Comparison of ENCODE assay signal across 13 cellular contexts in the genomic region with DNA sequence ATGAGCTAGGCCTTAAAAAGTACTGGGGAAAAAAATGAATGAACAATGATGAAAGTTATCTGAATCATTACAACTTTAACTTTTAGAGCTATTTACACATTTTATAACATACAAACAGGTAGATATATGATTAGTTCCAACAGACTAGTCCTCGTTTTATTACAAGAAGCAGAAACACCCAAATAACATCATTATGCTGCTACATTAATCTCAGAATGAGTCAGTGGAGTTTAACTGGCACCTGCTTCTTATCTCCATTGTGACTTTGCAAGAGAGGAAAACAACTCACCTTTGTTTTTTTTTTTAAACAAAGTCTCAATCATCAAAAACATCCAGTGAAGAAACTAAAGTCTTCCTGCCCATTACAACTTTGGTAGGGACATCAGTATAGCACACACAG. TPM values are rescaled to one million over a fixed set of nuclear protein-coding genes. Genes with fewer than 3 reads are reported as not detected.
DNase-seq lines count a peak whose midpoint lies in the region; ATAC-seq and TF ChIP-seq lines count a peak whose summit lies in the region.
"Had no signal": no experiment of that assay in that cellular context is flagged by ENCODE, and none has a peak within 500 bp of the region (broad histone marks: within the 10 kb centered on the region; RNA-seq: fewer than 3 reads in every experiment).

No MANE protein-coding gene starts in this region.

- peaks cover 0 to 10% (median 0%) of the 10 kb centered on the region in 11 experiments; a peak in 3 of 22 replicates for H3K36me3 ChIP-seq in BLaER1 treated with 17β-estradiol and CSF1 and Interleukin-3, amounts not matched to agents 10 nM and 100 nM
- H3K36me3 ChIP-seq in SU-DHL-6 (ENCODE audit: low read length) (no peaks in the 10 kb centered on the region), heart left ventricle (no peaks in the 10 kb centered on the region)

- DNase-seq in memory B cell (ENCODE audit: low spot score in 2 of 2), result no peak
- DNase-seq in heart left ventricle, result no peak
- DNase-seq in NK-92 (lab: John Stamatoyannopoulos, UW; ENCODE audit: unreplicated experiment), result no peak
- no peak for DNase-seq in SK-N-DZ (ENCODE audit: low spot score)
- DNase-seq in posterior vena cava (ENCODE audit: low spot score), result no peak
- DNase-seq: NCI-H748 treated with DMSO at 0.1 percent for 48 hours; stimulated activated CD4-positive, alpha-beta T cell treated with anti-CD3 and anti-CD28 coated beads, Interleukin-4, amount 100 ng/mL, for 1 hour; stimulated activated naive CD4-positive, alpha-beta T cell treated with Interleukin-2 at 50 U/mL for 16 hours had no signal

- H3K4me1 ChIP-seq in BLaER1 treated with 17β-estradiol and CSF1 and Interleukin-3, amounts not matched to agents 10 nM and 100 nM, result peaks cover 39 to 88% (median 77%) of the 10 kb centered on the region in 10 experiments
- peaks cover 0 to 53% (median 15%) of the 10 kb centered on the region in 12 donors for H3K4me1 ChIP-seq in heart left ventricle

- no peak overlapping the region for H2AFZ ChIP-seq in SU-DHL-6 (ENCODE audit: low read depth, low read length, severe bottlenecking)

- H3K9me3 Mint-ChIP-seq in memory B cell, result peaks cover 1% of the 10 kb centered on the region

- no peak overlapping the region for H3K9ac ChIP-seq in BLaER1 treated with 17β-estradiol and CSF1 and Interleukin-3, amounts not matched to agents 10 nM and 100 nM
- no peak overlapping the region for H3K9ac ChIP-seq in SU-DHL-6 (ENCODE audit: low read length)

- H3K27me3 Mint-ChIP-seq in memory B cell, result no peaks in the 10 kb centered on the region

- intact Hi-C loops in heart left ventricle (cut with DNase I) (no loop called here), posterior vena cava (cut with DNase I) (no loop called here)

- H3K4me3 Mint-ChIP-seq in memory B cell, result peak overlapping the region; percentile 55

- H3K4me3 ChIP-seq in BLaER1 treated with 17β-estradiol and CSF1 and Interleukin-3, amounts not matched to agents 10 nM and 100 nM, result no peak overlapping the region
- H3K4me3 ChIP-seq in SU-DHL-6 (ENCODE audit: insufficient read depth, low read length, poor library complexity, severe bottlenecking) (no peak overlapping the region), heart left ventricle (no peak overlapping the region)

- peaks cover 67% of the 10 kb centered on the region for H3K4me1 Mint-ChIP-seq in memory B cell

- peak overlapping the region; percentile 97 for H3K27ac Mint-ChIP-seq in memory B cell

- H3K27me3 ChIP-seq in BLaER1 treated with 17β-estradiol and CSF1 and Interleukin-3, amounts not matched to agents 10 nM and 100 nM, result no peaks in the 10 kb centered on the region
- H3K27me3 ChIP-seq in SU-DHL-6 (ENCODE audit: low read length) (no peaks in the 10 kb centered on the region), heart left ventricle (no peaks in the 10 kb centered on the region)

- no peaks in the 10 kb centered on the region; a peak in 1 of 22 replicates for H4K20me1 ChIP-seq in BLaER1 treated with 17β-estradiol and CSF1 and Interleukin-3, amounts not matched to agents 10 nM and 100 nM
- no peaks in the 10 kb centered on the region for H4K20me1 ChIP-seq in SU-DHL-6 (ENCODE audit: low read depth, low read length)

- no peaks in the 10 kb centered on the region for H3K36me3 Mint-ChIP-seq in memory B cell

- H3K9me2 ChIP-seq in SU-DHL-6 (replicated peaks; ENCODE audit: insufficient read depth, low read length), result no peaks in the 10 kb centered on the region

- H3F3A ChIP-seq in SU-DHL-6 (ENCODE audit: insufficient read depth), result peaks cover 14% of the 10 kb centered on the region

- peak overlapping the region in 10 of 11 experiments; percentile 4 to 91 (median 35); a peak in 14 of 22 replicates for H3K4me2 ChIP-seq in BLaER1 treated with 17β-estradiol and CSF1 and Interleukin-3, amounts not matched to agents 10 nM and 100 nM
- peak overlapping the region; percentile 59 for H3K4me2 ChIP-seq in SU-DHL-6 (ENCODE audit: low read depth, low read length, poor library complexity, severe bottlenecking)

- H3K9me3 ChIP-seq in BLaER1 treated with 17β-estradiol and CSF1 and Interleukin-3, amounts not matched to agents 10 nM and 100 nM (replicated peaks in 1 of 11), result no peaks in the 10 kb centered on the region
- H3K9me3 ChIP-seq in SU-DHL-6 (ENCODE audit: insufficient read depth, low read length), result no peaks in the 10 kb centered on the region
- no peaks in the 10 kb centered on the region for H3K9me3 ChIP-seq in heart left ventricle

- TF ChIP-seq CTCF in SU-DHL-6 (IDR thresholded peaks at IDR 0.05; ENCODE audit: insufficient read depth, low read length, poor library complexity, severe bottlenecking) (no peak), heart left ventricle (IDR thresholded peaks at IDR 0.05) (no peak)

- peaks cover 88% of the 10 kb centered on the region for H3K79me2 ChIP-seq in SU-DHL-6 (ENCODE audit: insufficient read depth, low read length)

- no peak for TF ChIP-seq POLR2A in heart left ventricle (IDR thresholded peaks at IDR 0.05)

- peak; percentile 19 for ATAC-seq in GM18517 (IDR thresholded peaks at IDR 0.05; ENCODE audit: unreplicated experiment)
- no peak for ATAC-seq in memory B cell (ENCODE audit: low read depth)
- ATAC-seq in heart left ventricle, result no peak
- ATAC-seq: HepG2, Right ventricle myocardium inferior had no signal

- no peak overlapping the region for H3K27ac ChIP-seq in BLaER1 treated with 17β-estradiol and CSF1 and Interleukin-3, amounts not matched to agents 10 nM and 100 nM
- H3K27ac ChIP-seq in SU-DHL-6 (ENCODE audit: low read depth, low read length) (peak overlapping the region; percentile 77), heart left ventricle (no peak overlapping the region)

- 61 to 81% (median 72%) methylated on average over 1 of the region's 1 CpG for WGBS in heart left ventricle, 4 donors

RNA-seq across cellular contexts. Expression of gene ATP8A1, which starts 15.2 kb away (rescaled TPM):
- 10 to 100 TPM; 12.9 to 29.7 (median 16.6) TPM for total RNA-seq in heart left ventricle
- polyA plus RNA-seq in heart left ventricle, result 1 to 10 TPM; 4.6 to 6.4 TPM
- 27.6 and 35.1 TPM in 2 replicates for polyA plus RNA-seq in SK-N-DZ (2014; cell fraction: cytosol; rRNA removed)
- 45.9 and 51.7 TPM in 2 replicates for polyA plus RNA-seq in SK-N-DZ (2014; cell fraction: nucleus; rRNA removed)
- 10 to 100 TPM in 1 of 2 donors, 1 to 10 TPM in 1; 9.3 to 11.9 TPM for total RNA-seq in posterior vena cava
